In the genomic region with DNA sequence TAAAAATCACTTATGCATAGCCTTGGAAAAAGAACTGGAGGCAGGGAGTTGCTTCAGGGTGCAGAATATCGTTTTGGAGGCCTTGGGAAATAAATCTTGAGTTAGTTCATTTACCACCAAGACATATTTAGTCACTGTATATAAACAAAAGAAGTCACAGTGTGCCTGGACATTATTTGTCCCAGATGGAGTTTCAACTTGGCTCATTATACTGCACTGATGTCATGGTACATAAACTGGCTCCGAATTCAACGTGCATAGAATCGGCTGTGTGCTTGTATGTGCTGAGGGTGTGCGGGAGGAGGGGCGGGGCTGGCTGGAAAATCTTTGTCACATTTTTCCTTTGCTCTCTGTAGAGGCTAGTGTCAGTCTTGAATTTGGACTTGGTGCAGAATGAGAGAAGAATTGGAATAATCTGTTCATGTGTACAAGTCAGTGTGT, we compare ENCODE assay signal across 9 cellular contexts.
A peak's percentile ranks its signal among the peaks of the same experiment; 100 is the strongest.
DNase-seq lines count a peak whose midpoint lies in the region; ATAC-seq and TF ChIP-seq lines count a peak whose summit lies in the region.
"Had no signal": no experiment of that assay in that cellular context is flagged by ENCODE, and none has a peak within 500 bp of the region (broad histone marks: within the 10 kb centered on the region; RNA-seq: fewer than 3 reads in every experiment).

No MANE protein-coding gene starts in this region.

- DNase-seq in NCI-H510A treated with DMSO at 0.1 percent for 48 hours (lab: John Stamatoyannopoulos, UW) (peak; percentile 12), NCI-H510A (lab: John Stamatoyannopoulos, UW) (no peak), epidermal melanocyte (ENCODE audit: insufficient read length, low spot score) (peak; percentile 31), mucosa of descending colon (peak; percentile 57 to 69 (median 59)), upper lobe of right lung (no peak), NCI-H226 (no peak), NCI-H345 treated with DMSO at 0.1 percent for 48 hours (lab: John Stamatoyannopoulos, UW; ENCODE audit: unreplicated experiment) (no peak), MM.1S (no peak)
- DNase-seq: activated CD8-positive, alpha-beta memory T cell treated with anti-CD3 and anti-CD28 coated beads, Interleukin-2, amount 10 ng/mL, durations not matched to agents 7 days and 5 days had no signal

- H4K20me1 ChIP-seq in MM.1S (ENCODE audit: insufficient read depth, low read length): no peaks in the 10 kb centered on the region

- no peaks in the 10 kb centered on the region for H3K27me3 ChIP-seq in upper lobe of right lung
- no peaks in the 10 kb centered on the region for H3K27me3 ChIP-seq in MM.1S (replicated peaks; ENCODE audit: insufficient read depth, low read length)

- no peaks in the 10 kb centered on the region for H3K9me2 ChIP-seq in MM.1S (replicated peaks; ENCODE audit: insufficient read depth, low read length)

- H3K4me1 ChIP-seq in mucosa of descending colon (ENCODE audit: low read depth): peaks cover 43% of the 10 kb centered on the region
- H3K4me1 ChIP-seq in upper lobe of right lung: peaks cover 48% of the 10 kb centered on the region
- no peaks in the 10 kb centered on the region for H3K4me1 ChIP-seq in MM.1S (ENCODE audit: low read length)

- no peak for TF ChIP-seq CTCF in mucosa of descending colon (IDR thresholded peaks at IDR 0.05)
- no peak for TF ChIP-seq CTCF in upper lobe of right lung (IDR thresholded peaks at IDR 0.05)
- no peak for TF ChIP-seq CTCF in MM.1S (IDR thresholded peaks at IDR 0.05; ENCODE audit: low read length)

- peaks cover 100% of the 10 kb centered on the region for H3K79me2 ChIP-seq in MM.1S (ENCODE audit: low read length)

- ATAC-seq in mucosa of descending colon (peak; percentile 67), upper lobe of right lung (peak; percentile 59)
- ATAC-seq: activated CD8-positive, alpha-beta memory T cell treated with anti-CD3 and anti-CD28 coated beads, Interleukin-2, amount 10 ng/mL, durations not matched to agents 7 days and 5 days had no signal

- H3K4me3 ChIP-seq in mucosa of descending colon (no peak overlapping the region), upper lobe of right lung (no peak overlapping the region), MM.1S (ENCODE audit: low read length) (no peak overlapping the region)

- no peak overlapping the region for H3K4me2 ChIP-seq in MM.1S (ENCODE audit: low read depth, low read length)

- H3K36me3 ChIP-seq in mucosa of descending colon (ENCODE audit: low read depth) (no peaks in the 10 kb centered on the region), upper lobe of right lung (peaks cover 8% of the 10 kb centered on the region), MM.1S (replicated peaks; ENCODE audit: insufficient read depth, low read length) (peaks cover 12% of the 10 kb centered on the region; the same call in 1 of the 2 replicates)

- no peak overlapping the region for H2AFZ ChIP-seq in MM.1S (ENCODE audit: low read length)

- H3F3A ChIP-seq in MM.1S (ENCODE audit: insufficient read depth, low read length): no peaks in the 10 kb centered on the region

- H3K9me3 ChIP-seq in mucosa of descending colon (no peaks in the 10 kb centered on the region), upper lobe of right lung (no peaks in the 10 kb centered on the region), MM.1S (replicated peaks; ENCODE audit: insufficient read depth, low read length) (no peaks in the 10 kb centered on the region)

- no peak overlapping the region for H3K9ac ChIP-seq in MM.1S (ENCODE audit: low read length)

- H3K27ac ChIP-seq in upper lobe of right lung (peak overlapping the region; percentile 56), MM.1S (ENCODE audit: low read length) (no peak overlapping the region)

- intact Hi-C loops in mucosa of descending colon (cut with DNase I, micrococcal nuclease): no loop called here
- intact Hi-C loops in upper lobe of right lung (cut with DNase I): no loop called here

Comparison
In these comparisons a context has a peak if more than half of its experiments do, and no peak if none do; other contexts are left out.
1. DNase-seq: peak in NCI-H510A treated with DMSO at 0.1 percent for 48 hours (single experiment), epidermal melanocyte (single experiment) and mucosa of descending colon (3 of 3); none in NCI-H510A (single experiment), upper lobe of right lung (single experiment), NCI-H226 (single experiment), NCI-H345 treated with DMSO at 0.1 percent for 48 hours (single experiment) and MM.1S (single experiment).